10 cellular contexts compared by ENCODE assay signal in genomic region chr1:220370041-220370700, GRCh38.
DNase-seq lines count a peak whose midpoint lies in the region; ATAC-seq and TF ChIP-seq lines count a peak whose summit lies in the region.
"Had no signal": no experiment of that assay in that cellular context is flagged by ENCODE, and none has a peak within 500 bp of the region (broad histone marks: within the 10 kb centered on the region; RNA-seq: fewer than 3 reads in every experiment).

No MANE protein-coding gene starts in this region.

- peaks cover 16% of the 10 kb centered on the region for H3K4me1 Mint-ChIP-seq in progenitor cell of endocrine pancreas (ENCODE audit: low read depth)
- H3K4me1 Mint-ChIP-seq in naive thymus-derived CD4-positive, alpha-beta T cell, result no peaks in the 10 kb centered on the region

- H3K9me3 ChIP-seq in PC-3 (ENCODE audit: low read length), result no peaks in the 10 kb centered on the region
- no peaks in the 10 kb centered on the region for H3K9me3 ChIP-seq in naive thymus-derived CD4-positive, alpha-beta T cell (ENCODE audit: control insufficient read depth in 2 of 3, low read length in 3 of 3)
- H3K9me3 ChIP-seq: thoracic aorta had no signal

- H3K27ac Mint-ChIP-seq in progenitor cell of endocrine pancreas, result peak overlapping the region; percentile 62
- no peak overlapping the region for H3K27ac Mint-ChIP-seq in naive thymus-derived CD4-positive, alpha-beta T cell

- H3F3A ChIP-seq in PC-3 (ENCODE audit: low read length, unreplicated experiment), result peaks cover 3% of the 10 kb centered on the region

- ATAC-seq in PC-3 (peak; percentile 89), HG03095 (IDR thresholded peaks at IDR 0.05; ENCODE audit: unreplicated experiment) (no peak)
- ATAC-seq in naive thymus-derived CD4-positive, alpha-beta T cell, result no peak

- peaks cover 41% of the 10 kb centered on the region for H3K4me1 ChIP-seq in PC-3 (ENCODE audit: insufficient read depth, low read length)
- no peaks in the 10 kb centered on the region for H3K4me1 ChIP-seq in naive thymus-derived CD4-positive, alpha-beta T cell (ENCODE audit: control insufficient read depth in 2 of 2, insufficient read depth in 2 of 2, low read length in 2 of 2)

- H3K27me3 Mint-ChIP-seq in progenitor cell of endocrine pancreas, result peaks cover 36% of the 10 kb centered on the region
- peaks cover 1 to 39% (median 23%) of the 10 kb centered on the region in 5 donors for H3K27me3 Mint-ChIP-seq in naive thymus-derived CD4-positive, alpha-beta T cell

- CTCF ChIA-PET in PC-3 (lab: Charles Lee), result no interaction called here
- CTCF ChIA-PET in naive thymus-derived CD4-positive, alpha-beta T cell (lab: Charles Lee), result no interaction called here

- H3K27ac ChIP-seq in PC-3 (ENCODE audit: low read length), result peak overlapping the region; percentile 82
- H3K27ac ChIP-seq in naive thymus-derived CD4-positive, alpha-beta T cell (ENCODE audit: low read depth, low read length), result no peak overlapping the region
- H3K27ac ChIP-seq: thoracic aorta had no signal

- no TSS peak for BruUV-seq in PC-3 (replicated peaks; lab: Mats Ljungman, UMichigan)

- H3K9me2 ChIP-seq in PC-3 (replicated peaks; ENCODE audit: low read length), result no peaks in the 10 kb centered on the region

- peak overlapping the region; percentile 57 for H3K4me2 ChIP-seq in PC-3 (ENCODE audit: low read length)

- peak overlapping the region; percentile 56 for H2AFZ ChIP-seq in PC-3 (ENCODE audit: low read length)

- intact Hi-C loops in PC-3 (cut with micrococcal nuclease), result no loop called here
- intact Hi-C loops in naive thymus-derived CD4-positive, alpha-beta T cell (cut with micrococcal nuclease), result no loop called here

- H3K27me3 ChIP-seq in PC-3 (ENCODE audit: low read length), result no peaks in the 10 kb centered on the region
- no peaks in the 10 kb centered on the region for H3K27me3 ChIP-seq in naive thymus-derived CD4-positive, alpha-beta T cell (ENCODE audit: control insufficient read depth in 2 of 2, insufficient read depth in 2 of 2, low read length in 2 of 2)

- peak; percentile 83 for DNase-seq in GM03348 (ENCODE audit: low spot score)
- peak; percentile 90 for DNase-seq in PC-3
- peak; percentile 94 for DNase-seq in fibroblast of mammary gland (ENCODE audit: low read depth)
- no peak for DNase-seq in progenitor cell of endocrine pancreas (ENCODE audit: low spot score, unreplicated experiment)
- DNase-seq in mesenteric fat pad (ENCODE audit: low spot score), result no peak
- no peak for DNase-seq in naive thymus-derived CD4-positive, alpha-beta T cell
- no peak for DNase-seq in 8988T
- DNase-seq: NCI-H526 had no signal

- no peaks in the 10 kb centered on the region for H3K9me3 Mint-ChIP-seq in progenitor cell of endocrine pancreas (ENCODE audit: low read depth)
- H3K9me3 Mint-ChIP-seq in naive thymus-derived CD4-positive, alpha-beta T cell, result peaks cover 0 to 12% (median 0%) of the 10 kb centered on the region in 11 donors

- H3K4me3 ChIP-seq in PC-3 (ENCODE audit: low read length) (no peak overlapping the region), fibroblast of mammary gland (ENCODE audit: control insufficient read depth, low read depth, low read length) (no peak overlapping the region)
- no peak overlapping the region for H3K4me3 ChIP-seq in naive thymus-derived CD4-positive, alpha-beta T cell (ENCODE audit: low read length)
- H3K4me3 ChIP-seq: thoracic aorta had no signal

- no peak overlapping the region for H3K4me3 Mint-ChIP-seq in progenitor cell of endocrine pancreas (ENCODE audit: low read depth)
- H3K4me3 Mint-ChIP-seq in naive thymus-derived CD4-positive, alpha-beta T cell, result no peak overlapping the region

- no peaks in the 10 kb centered on the region for H4K20me1 ChIP-seq in PC-3 (ENCODE audit: low read length)

- H3K79me2 ChIP-seq in PC-3 (ENCODE audit: low read length), result no peaks in the 10 kb centered on the region

- TF ChIP-seq CTCF in PC-3 (conservative IDR thresholded peaks at IDR 0.05; ENCODE audit: low read depth, low read length) (no peak), fibroblast of mammary gland (conservative IDR thresholded peaks at IDR 0.05; ENCODE audit: control insufficient read depth, insufficient read depth, low read depth, low read length) (no peak), progenitor cell of endocrine pancreas (IDR thresholded peaks at IDR 0.05; ENCODE audit: unreplicated experiment) (no peak)

- H3K36me3 Mint-ChIP-seq in progenitor cell of endocrine pancreas (ENCODE audit: insufficient read depth), result no peaks in the 10 kb centered on the region
- no peaks in the 10 kb centered on the region for H3K36me3 Mint-ChIP-seq in naive thymus-derived CD4-positive, alpha-beta T cell

- POLR2A ChIA-PET in PC-3 (lab: Charles Lee; ENCODE audit: unreplicated experiment), result no interaction called here
- POLR2A ChIA-PET in naive thymus-derived CD4-positive, alpha-beta T cell (lab: Charles Lee), result no interaction called here

- peak overlapping the region; percentile 14 for H3K9ac ChIP-seq in PC-3 (ENCODE audit: low read length)

- H3K36me3 ChIP-seq in PC-3 (ENCODE audit: low read depth, low read length), result no peaks in the 10 kb centered on the region
- H3K36me3 ChIP-seq in naive thymus-derived CD4-positive, alpha-beta T cell (ENCODE audit: control insufficient read depth in 2 of 3, insufficient read depth in 3 of 3, low read length in 3 of 3), result no peaks in the 10 kb centered on the region
- H3K36me3 ChIP-seq: thoracic aorta had no signal

Comparison
In these comparisons a context has a peak if more than half of its experiments do, and no peak if none do; other contexts are left out.
1. DNase-seq: peak in GM03348 (single experiment), PC-3 (single experiment) and fibroblast of mammary gland (single experiment); none in progenitor cell of endocrine pancreas (single experiment), mesenteric fat pad (single experiment), naive thymus-derived CD4-positive, alpha-beta T cell (0 of 9) and 8988T (single experiment).